2 cellular contexts compared by ENCODE assay signal in the genomic region with DNA sequence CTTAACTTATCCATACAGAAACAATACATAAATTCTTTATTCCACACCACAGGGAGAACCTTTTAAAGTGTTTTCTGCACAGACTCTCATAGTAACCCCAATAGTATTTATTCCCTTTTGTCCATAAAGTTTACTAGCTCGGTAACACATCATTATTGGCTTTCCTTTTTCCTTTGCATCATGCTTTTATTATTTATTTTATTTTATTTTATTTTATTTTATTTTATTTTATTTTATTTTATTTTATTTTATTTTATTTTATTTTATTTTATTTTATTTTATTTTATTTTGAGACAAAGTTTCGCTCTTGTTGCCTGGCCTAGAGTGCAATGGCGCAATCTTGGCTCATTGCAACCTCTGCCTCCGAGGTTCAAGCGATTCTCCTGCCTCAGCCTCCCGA.
DNase-seq lines count a peak whose midpoint lies in the region; ATAC-seq, FAIRE-seq and TF ChIP-seq lines count a peak whose summit lies in the region.
"Not testable (repeated sequence)": the region's sequence is repeated elsewhere in the genome, so short reads cannot be mapped to it uniquely, and the experiment has no call there.

No MANE protein-coding gene starts in this region.

- DNase-seq in WTC11 (ENCODE audit: low spot score) = not testable (repeated sequence)

- H3K9me3 Mint-ChIP-seq in WTC11 = not testable (repeated sequence)

- not testable (repeated sequence) for H3K27ac Mint-ChIP-seq in WTC11

- not testable (repeated sequence) for H3K27me3 Mint-ChIP-seq in WTC11 (ENCODE audit: low read depth)

- POLR2A ChIA-PET in WTC11 (lab: Charles Lee) = not testable (repeated sequence)

- not testable (repeated sequence) for TF ChIP-seq CTCF in WTC11 (IDR thresholded peaks at IDR 0.05)

- CTCF ChIA-PET in WTC11 (lab: Charles Lee) = not testable (repeated sequence)

- peaks cover 15% of the 10 kb centered on the region for H3K4me1 Mint-ChIP-seq in WTC11

- H3K4me3 Mint-ChIP-seq in WTC11 = not testable (repeated sequence)

- not testable (repeated sequence) for H3K36me3 Mint-ChIP-seq in WTC11

- peak; percentile 48 for FAIRE-seq in G401.6 (lab: Jason Lieb, UNC)

- not testable (repeated sequence) for ATAC-seq in WTC11

TF ChIP-seq in WTC11, 78 proteins besides CTCF, POLR2A, EP300 and RAD21:
- peak; percentile 97 for TF ChIP-seq HMGA2 (CRISPR knock-in tag; IDR thresholded peaks at IDR 0.05)
